ENCODE assay signal across 8 cellular contexts in genomic region chrX:47649302-47649701, GRCh38. TPM values are rescaled to one million over a fixed set of nuclear protein-coding genes. Genes with fewer than 3 reads are reported as not detected.
DNase-seq lines count a peak whose midpoint lies in the region; ATAC-seq and TF ChIP-seq lines count a peak whose summit lies in the region.

No MANE protein-coding gene starts in this region.

- ATAC-seq in natural killer cell treated with Interleukin-12 subunit alpha and Interleukin-12 subunit beta and Interleukin-15 and Interleukin-18, amount 100 ng/mL, for 72 hours = no peak

- H3K4me2 ChIP-seq in Karpas-422 (ENCODE audit: low read depth, low read length, poor library complexity, severe bottlenecking) = peak overlapping the region; percentile 78

- H3K27ac ChIP-seq in Karpas-422 (ENCODE audit: low read length) (no peak overlapping the region), colonic mucosa (no peak overlapping the region)

- CTCF ChIA-PET in BJ (lab: Yijun Ruan, JAX) = interaction anchor here (1.0 kb wide), 1 partner anchor 125 kb away, joined by 4 read pairs; no protein-coding TSS in a partner anchor

- H3K4me1 ChIP-seq in Karpas-422 (ENCODE audit: low read length) (peaks cover 25% of the 10 kb centered on the region), colonic mucosa (no peaks in the 10 kb centered on the region)

- H3K4me1 Mint-ChIP-seq in natural killer cell treated with Interleukin-12 subunit alpha and Interleukin-12 subunit beta and Interleukin-15 and Interleukin-18, amount 100 ng/mL, for 72 hours (ENCODE audit: low read depth in 2 of 2) = peaks cover 36 to 37% of the 10 kb centered on the region in 2 donors

- no peaks in the 10 kb centered on the region for H3K9me2 ChIP-seq in Karpas-422 (replicated peaks; ENCODE audit: insufficient read depth, low read length)

- H3K9ac ChIP-seq in Karpas-422 (ENCODE audit: low read length) (peak overlapping the region; percentile 74), colonic mucosa (ENCODE audit: low read depth in 2 of 2, low read length in 2 of 2) (peak overlapping the region in 1 of 2 donors; percentile 35)

- no peaks in the 10 kb centered on the region for H3K9me3 ChIP-seq in Karpas-422 (ENCODE audit: low read length)
- H3K9me3 ChIP-seq in colonic mucosa = no peaks in the 10 kb centered on the region

- H3K36me3 ChIP-seq in BJ (ENCODE audit: control insufficient read depth, insufficient read depth, low read length) (peaks cover 2% of the 10 kb centered on the region), Karpas-422 (ENCODE audit: insufficient read depth, low read length) (peaks cover 4% of the 10 kb centered on the region; the same call in 1 of the 2 replicates), colonic mucosa (no peaks in the 10 kb centered on the region)

- H3K9me3 Mint-ChIP-seq in natural killer cell treated with Interleukin-12 subunit alpha and Interleukin-12 subunit beta and Interleukin-15 and Interleukin-18, amount 100 ng/mL, for 72 hours = no peaks in the 10 kb centered on the region

- no peak for TF ChIP-seq CTCF in BJ (IDR thresholded peaks at IDR 0.05; ENCODE audit: insufficient read depth, low read depth, low read length)
- TF ChIP-seq CTCF in colonic mucosa (IDR thresholded peaks at IDR 0.05) = no peak

- POLR2A ChIA-PET in BJ (lab: Charles Lee) = no interaction called here

- H3K36me3 Mint-ChIP-seq in natural killer cell treated with Interleukin-12 subunit alpha and Interleukin-12 subunit beta and Interleukin-15 and Interleukin-18, amount 100 ng/mL, for 72 hours = peaks cover 8% of the 10 kb centered on the region

- H3K4me3 Mint-ChIP-seq in natural killer cell treated with Interleukin-12 subunit alpha and Interleukin-12 subunit beta and Interleukin-15 and Interleukin-18, amount 100 ng/mL, for 72 hours = peak overlapping the region; percentile 91

- peaks cover 0 to 8% of the 10 kb centered on the region in 2 donors for H3K27me3 Mint-ChIP-seq in natural killer cell treated with Interleukin-12 subunit alpha and Interleukin-12 subunit beta and Interleukin-15 and Interleukin-18, amount 100 ng/mL, for 72 hours

- no peaks in the 10 kb centered on the region for H3K27me3 ChIP-seq in BJ (ENCODE audit: control insufficient read depth, insufficient read depth, low read length)
- no peaks in the 10 kb centered on the region for H3K27me3 ChIP-seq in Karpas-422 (ENCODE audit: low read length)
- no peaks in the 10 kb centered on the region for H3K27me3 ChIP-seq in colonic mucosa

- H4K20me1 ChIP-seq in Karpas-422 (ENCODE audit: insufficient read depth, low read depth, low read length) = no peaks in the 10 kb centered on the region

- peaks cover 33% of the 10 kb centered on the region for H3K79me2 ChIP-seq in Karpas-422 (ENCODE audit: low read length)

- H2AFZ ChIP-seq in Karpas-422 (ENCODE audit: low read length) = no peak overlapping the region

- DNase-seq in BJ (ENCODE audit: low read depth) (no peak), Karpas-422 (no peak), colonic mucosa (no peak), NCI-H446 treated with DMSO at 0.1 percent for 48 hours (lab: John Stamatoyannopoulos, UW) (no peak), hippocampal formation (lab: John Stamatoyannopoulos, UW) (no peak), middle frontal gyrus (ENCODE audit: extremely low spot score, low spot score) (no peak), NCI-H510A treated with DMSO at 0.1 percent for 48 hours (lab: John Stamatoyannopoulos, UW) (no peak)
- DNase-seq in natural killer cell treated with Interleukin-12 subunit alpha and Interleukin-12 subunit beta and Interleukin-15 and Interleukin-18, amount 100 ng/mL, for 72 hours (ENCODE audit: low spot score) = no peak

- intact Hi-C loops in colonic mucosa (cut with DNase I) = no loop called here

- peak overlapping the region; percentile 20 to 88 for H3K27ac Mint-ChIP-seq in natural killer cell treated with Interleukin-12 subunit alpha and Interleukin-12 subunit beta and Interleukin-15 and Interleukin-18, amount 100 ng/mL, for 72 hours

- H3K4me3 ChIP-seq in BJ (ENCODE audit: low read depth, low read length) (peak overlapping the region; percentile 77), Karpas-422 (ENCODE audit: low read length) (peak overlapping the region; percentile 69), colonic mucosa (peak overlapping the region; percentile 54)

RNA-seq across cellular contexts. Expression of gene ELK1, which starts 1.1 kb away (rescaled TPM):
- polyA plus RNA-seq in BJ (2011; rRNA removed) = 19.8 and 22.4 TPM in 2 replicates
- polyA minus RNA-seq in BJ (2011; rRNA and poly(A)+ RNA removed) = 16.2 and 19.4 TPM in 2 replicates
- 24.2 and 27.8 TPM in 2 replicates for total RNA-seq in Karpas-422 (2014; rRNA removed; shearing (Covaris generic); ENCODE audit: low replicate concordance)
- 10 to 100 TPM; 26.7 to 31.0 TPM for total RNA-seq in colonic mucosa
- total RNA-seq in natural killer cell treated with Interleukin-12 subunit alpha and Interleukin-12 subunit beta and Interleukin-15 and Interleukin-18, amount 100 ng/mL, for 72 hours = 10 to 100 TPM; 24.5 to 49.5 TPM

RNA-seq across cellular contexts. Expression of gene UXT, which starts 9.7 kb away (rescaled TPM):
- 76.9 and 101 TPM in 2 replicates for polyA plus RNA-seq in BJ (2011; rRNA removed)
- polyA minus RNA-seq in BJ (2011; rRNA and poly(A)+ RNA removed) = 23.5 and 39.5 TPM in 2 replicates
- total RNA-seq in Karpas-422 (2014; rRNA removed; shearing (Covaris generic); ENCODE audit: low replicate concordance) = 191 and 202 TPM in 2 replicates
- 100 to 1,000 TPM; 102 to 123 TPM for total RNA-seq in colonic mucosa
- 100 to 1,000 TPM in 1 of 2 donors, 10 to 100 TPM in 1; 80.5 to 113 TPM for total RNA-seq in natural killer cell treated with Interleukin-12 subunit alpha and Interleukin-12 subunit beta and Interleukin-15 and Interleukin-18, amount 100 ng/mL, for 72 hours

RNA-seq across cellular contexts. Expression of gene CFP, which starts 19.6 kb away (rescaled TPM):
- 0.01 and 0.05 TPM in 2 replicates for polyA plus RNA-seq in BJ (2011; rRNA removed)
- polyA minus RNA-seq in BJ (2011; rRNA and poly(A)+ RNA removed) = 0.14 and 0.15 TPM in 2 replicates
- total RNA-seq in Karpas-422 (2014; rRNA removed; shearing (Covaris generic); ENCODE audit: low replicate concordance) = 0.11 and 0.54 TPM in 2 replicates
- 1 to 10 TPM; 1.1 to 4.1 TPM for total RNA-seq in colonic mucosa
- total RNA-seq in natural killer cell treated with Interleukin-12 subunit alpha and Interleukin-12 subunit beta and Interleukin-15 and Interleukin-18, amount 100 ng/mL, for 72 hours = 1 to 10 TPM in 1 of 2 donors, under 1 TPM in 1; 0.71 to 2.3 TPM

RNA-seq across cellular contexts. Expression of gene SYN1, which starts 29.6 kb away (rescaled TPM):
- 0.23 and 0.48 TPM in 2 replicates for polyA plus RNA-seq in BJ (2011; rRNA removed)
- 0.43 and 0.77 TPM in 2 replicates for polyA minus RNA-seq in BJ (2011; rRNA and poly(A)+ RNA removed)
- not detected in 2 replicates for total RNA-seq in Karpas-422 (2014; rRNA removed; shearing (Covaris generic); ENCODE audit: low replicate concordance)
- total RNA-seq in colonic mucosa = 1 to 10 TPM in 1 of 2 donors, under 1 TPM in 1; 0.96 to 1.5 TPM
- under 1 TPM; 0.29 to 0.92 TPM for total RNA-seq in natural killer cell treated with Interleukin-12 subunit alpha and Interleukin-12 subunit beta and Interleukin-15 and Interleukin-18, amount 100 ng/mL, for 72 hours
